Comparison of ENCODE assay signal across 18 cellular contexts in the genomic region with DNA sequence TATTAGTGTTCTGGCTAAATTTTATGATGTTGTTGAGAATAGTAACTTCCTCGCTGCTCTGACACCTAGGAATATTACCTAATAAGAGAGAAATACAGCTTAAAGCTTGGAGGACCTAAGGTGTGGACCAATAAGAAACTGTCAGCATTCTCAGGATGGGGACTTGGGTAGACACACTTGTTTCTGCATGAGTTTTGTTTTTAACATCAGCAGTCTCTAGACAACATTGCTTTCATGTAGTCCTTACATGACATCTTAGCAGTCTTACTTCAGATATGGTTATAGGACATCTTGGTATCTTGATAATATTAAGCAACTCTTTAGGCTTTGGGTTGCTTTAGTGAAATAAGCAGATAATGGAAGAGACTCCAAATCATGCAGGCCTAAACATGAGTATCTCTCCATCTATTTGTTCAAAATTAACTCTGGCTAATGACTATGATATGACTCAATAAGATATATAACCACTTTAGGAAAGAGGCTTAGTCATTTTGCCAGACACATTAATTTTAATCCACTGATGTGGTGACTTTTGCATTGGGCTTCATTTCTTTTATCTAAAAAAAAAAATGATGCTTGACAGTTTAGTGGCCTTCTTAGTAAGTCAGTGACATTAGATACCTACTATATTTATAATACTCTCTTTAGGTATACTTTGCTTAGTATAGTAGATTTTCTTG.
DNase-seq lines count a peak whose midpoint lies in the region; ATAC-seq and TF ChIP-seq lines count a peak whose summit lies in the region.
"Had no signal": no experiment of that assay in that cellular context is flagged by ENCODE, and none has a peak within 500 bp of the region (broad histone marks: within the 10 kb centered on the region; RNA-seq: fewer than 3 reads in every experiment).

No MANE protein-coding gene starts in this region.

- H3K27ac ChIP-seq in foreskin keratinocyte (no peak overlapping the region), WERI-Rb-1 (no peak overlapping the region)
- H3K27ac ChIP-seq: vagina had no signal

- H3K4me1 ChIP-seq in foreskin keratinocyte, result peaks cover 39% of the 10 kb centered on the region
- H3K4me1 ChIP-seq: vagina had no signal

- peaks cover 25% of the 10 kb centered on the region for H3K36me3 ChIP-seq in WERI-Rb-1
- H3K36me3 ChIP-seq: vagina had no signal

- H3K4me3 ChIP-seq in WERI-Rb-1 (ENCODE audit: low read depth, low read length), result no peak overlapping the region
- H3K4me3 ChIP-seq: vagina had no signal

- no peaks in the 10 kb centered on the region for H3K9me3 ChIP-seq in WERI-Rb-1 (ENCODE audit: severe bottlenecking)
- H3K9me3 ChIP-seq: vagina had no signal

- DNase-seq in AG08395 (ENCODE audit: low spot score), result peak; percentile 21
- DNase-seq in HS-5 (ENCODE audit: low read depth), result peak; percentile 46
- peak; percentile 5 for DNase-seq in astrocyte of the hippocampus (ENCODE audit: low read depth, low spot score)
- peak; percentile 74 to 84 for DNase-seq in foreskin keratinocyte
- DNase-seq in WERI-Rb-1, result no peak
- DNase-seq in stimulated activated CD4-positive, alpha-beta T cell treated with anti-CD3 and anti-CD28 coated beads, Interleukin-4, amount 100 ng/mL, for 24 hours, result no peak
- DNase-seq in activated effector memory CD4-positive, alpha-beta T cell treated with anti-CD3 and anti-CD28 coated beads, Interleukin-2, amount 50 U/mL, for 16 hours, result no peak
- DNase-seq: activated CD4-positive, alpha-beta T cell treated with anti-CD3 and anti-CD28 coated beads, Interleukin-2, amount 50 U/mL, for 48 hours; activated naive CD8-positive, alpha-beta T cell treated with anti-CD3 and anti-CD28 coated beads, Interleukin-2, amount 50 U/mL, for 24 hours; activated T-cell treated with anti-CD3 and anti-CD28 coated beads, Interleukin-2, amount 50 U/mL, for 48 hours; head of caudate nucleus; midbrain; NCI-H1930; NCI-H524 treated with DMSO at 0.1 percent for 48 hours; nucleus accumbens; right cardiac atrium had no signal

- H3K27me3 ChIP-seq in foreskin keratinocyte (no peaks in the 10 kb centered on the region), WERI-Rb-1 (ENCODE audit: insufficient read depth, low read depth, severe bottlenecking) (no peaks in the 10 kb centered on the region)
- H3K27me3 ChIP-seq: vagina had no signal

- ATAC-seq in foreskin keratinocyte (peak; percentile 80), HG02840 (IDR thresholded peaks at IDR 0.05; ENCODE audit: low FRiP score, unreplicated experiment) (no peak)
- ATAC-seq: activated naive CD8-positive, alpha-beta T cell treated with anti-CD3 and anti-CD28 coated beads, Interleukin-2, amount 50 U/mL, for 24 hours; right cardiac atrium had no signal

- no peak for TF ChIP-seq CTCF in foreskin keratinocyte (conservative IDR thresholded peaks at IDR 0.05)
- no peak for TF ChIP-seq CTCF in WERI-Rb-1 (IDR thresholded peaks at IDR 0.05; ENCODE audit: low read depth, low read length)

Comparison
In these comparisons a context has a peak if more than half of its experiments do, and no peak if none do; other contexts are left out.
1. DNase-seq: peak in AG08395 (single experiment), HS-5 (single experiment), astrocyte of the hippocampus (single experiment) and foreskin keratinocyte (2 of 2); none in WERI-Rb-1 (single experiment), stimulated activated CD4-positive, alpha-beta T cell treated with anti-CD3 and anti-CD28 coated beads, Interleukin-4, amount 100 ng/mL, for 24 hours (single experiment) and activated effector memory CD4-positive, alpha-beta T cell treated with anti-CD3 and anti-CD28 coated beads, Interleukin-2, amount 50 U/mL, for 16 hours (single experiment).